In the genomic region with DNA sequence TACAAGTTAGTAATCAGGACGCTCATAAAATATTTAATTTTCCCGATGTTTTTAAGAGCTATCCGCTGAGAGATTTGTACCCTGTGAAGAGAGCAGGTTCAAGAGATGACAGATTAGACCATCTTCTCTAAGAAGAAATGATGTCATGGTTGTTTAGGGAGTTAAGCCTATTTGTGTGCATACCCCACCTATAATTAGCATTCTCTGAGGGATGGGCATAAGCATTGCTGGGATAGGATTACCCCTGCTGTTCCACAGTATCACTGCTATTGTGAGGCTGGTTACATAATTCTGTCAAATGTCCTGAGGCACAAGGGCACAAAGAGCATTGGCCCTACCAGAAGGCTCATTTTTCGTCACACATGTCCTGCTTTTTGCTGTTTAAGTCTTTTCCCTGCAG, we compare ENCODE assay signal across 1 cellular context.
TF ChIP-seq lines count a peak whose summit lies in the region.

No MANE protein-coding gene starts in this region.

TF ChIP-seq in GM23338, 12 proteins besides CTCF, POLR2A, EP300 and RAD21 (continued from another document):
- TF ChIP-seq, protein P1, sequence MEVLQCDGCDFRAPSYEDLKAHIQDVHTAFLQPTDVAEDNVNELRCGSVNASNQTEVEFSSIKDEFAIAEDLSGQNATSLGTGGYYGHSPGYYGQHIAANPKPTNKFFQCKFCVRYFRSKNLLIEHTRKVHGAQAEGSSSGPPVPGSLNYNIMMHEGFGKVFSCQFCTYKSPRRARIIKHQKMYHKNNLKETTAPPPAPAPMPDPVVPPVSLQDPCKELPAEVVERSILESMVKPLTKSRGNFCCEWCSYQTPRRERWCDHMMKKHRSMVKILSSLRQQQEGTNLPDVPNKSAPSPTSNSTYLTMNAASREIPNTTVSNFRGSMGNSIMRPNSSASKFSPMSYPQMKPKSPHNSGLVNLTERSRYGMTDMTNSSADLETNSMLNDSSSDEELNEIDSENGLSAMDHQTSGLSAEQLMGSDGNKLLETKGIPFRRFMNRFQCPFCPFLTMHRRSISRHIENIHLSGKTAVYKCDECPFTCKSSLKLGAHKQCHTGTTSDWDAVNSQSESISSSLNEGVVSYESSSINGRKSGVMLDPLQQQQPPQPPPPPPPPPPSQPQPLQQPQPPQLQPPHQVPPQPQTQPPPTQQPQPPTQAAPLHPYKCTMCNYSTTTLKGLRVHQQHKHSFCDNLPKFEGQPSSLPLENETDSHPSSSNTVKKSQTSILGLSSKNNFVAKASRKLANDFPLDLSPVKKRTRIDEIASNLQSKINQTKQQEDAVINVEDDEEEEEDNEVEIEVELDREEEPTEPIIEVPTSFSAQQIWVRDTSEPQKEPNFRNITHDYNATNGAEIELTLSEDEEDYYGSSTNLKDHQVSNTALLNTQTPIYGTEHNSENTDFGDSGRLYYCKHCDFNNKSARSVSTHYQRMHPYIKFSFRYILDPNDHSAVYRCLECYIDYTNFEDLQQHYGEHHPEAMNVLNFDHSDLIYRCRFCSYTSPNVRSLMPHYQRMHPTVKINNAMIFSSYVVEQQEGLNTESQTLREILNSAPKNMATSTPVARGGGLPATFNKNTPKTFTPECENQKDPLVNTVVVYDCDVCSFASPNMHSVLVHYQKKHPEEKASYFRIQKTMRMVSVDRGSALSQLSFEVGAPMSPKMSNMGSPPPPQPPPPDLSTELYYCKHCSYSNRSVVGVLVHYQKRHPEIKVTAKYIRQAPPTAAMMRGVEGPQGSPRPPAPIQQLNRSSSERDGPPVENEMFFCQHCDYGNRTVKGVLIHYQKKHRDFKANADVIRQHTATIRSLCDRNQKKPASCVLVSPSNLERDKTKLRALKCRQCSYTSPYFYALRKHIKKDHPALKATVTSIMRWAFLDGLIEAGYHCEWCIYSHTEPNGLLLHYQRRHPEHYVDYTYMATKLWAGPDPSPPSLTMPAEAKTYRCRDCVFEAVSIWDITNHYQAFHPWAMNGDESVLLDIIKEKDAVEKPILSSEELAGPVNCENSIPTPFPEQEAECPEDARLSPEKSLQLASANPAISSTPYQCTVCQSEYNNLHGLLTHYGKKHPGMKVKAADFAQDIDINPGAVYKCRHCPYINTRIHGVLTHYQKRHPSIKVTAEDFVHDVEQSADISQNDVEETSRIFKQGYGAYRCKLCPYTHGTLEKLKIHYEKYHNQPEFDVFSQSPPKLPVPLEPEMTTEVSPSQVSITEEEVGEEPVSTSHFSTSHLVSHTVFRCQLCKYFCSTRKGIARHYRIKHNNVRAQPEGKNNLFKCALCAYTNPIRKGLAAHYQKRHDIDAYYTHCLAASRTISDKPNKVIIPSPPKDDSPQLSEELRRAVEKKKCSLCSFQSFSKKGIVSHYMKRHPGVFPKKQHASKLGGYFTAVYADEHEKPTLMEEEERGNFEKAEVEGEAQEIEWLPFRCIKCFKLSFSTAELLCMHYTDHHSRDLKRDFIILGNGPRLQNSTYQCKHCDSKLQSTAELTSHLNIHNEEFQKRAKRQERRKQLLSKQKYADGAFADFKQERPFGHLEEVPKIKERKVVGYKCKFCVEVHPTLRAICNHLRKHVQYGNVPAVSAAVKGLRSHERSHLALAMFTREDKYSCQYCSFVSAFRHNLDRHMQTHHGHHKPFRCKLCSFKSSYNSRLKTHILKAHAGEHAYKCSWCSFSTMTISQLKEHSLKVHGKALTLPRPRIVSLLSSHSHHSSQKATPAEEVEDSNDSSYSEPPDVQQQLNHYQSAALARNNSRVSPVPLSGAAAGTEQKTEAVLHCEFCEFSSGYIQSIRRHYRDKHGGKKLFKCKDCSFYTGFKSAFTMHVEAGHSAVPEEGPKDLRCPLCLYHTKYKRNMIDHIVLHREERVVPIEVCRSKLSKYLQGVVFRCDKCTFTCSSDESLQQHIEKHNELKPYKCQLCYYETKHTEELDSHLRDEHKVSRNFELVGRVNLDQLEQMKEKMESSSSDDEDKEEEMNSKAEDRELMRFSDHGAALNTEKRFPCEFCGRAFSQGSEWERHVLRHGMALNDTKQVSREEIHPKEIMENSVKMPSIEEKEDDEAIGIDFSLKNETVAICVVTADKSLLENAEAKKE (CRISPR knock-in tag; IDR thresholded peaks at IDR 0.05): no peak
- TF ChIP-seq, protein P2, sequence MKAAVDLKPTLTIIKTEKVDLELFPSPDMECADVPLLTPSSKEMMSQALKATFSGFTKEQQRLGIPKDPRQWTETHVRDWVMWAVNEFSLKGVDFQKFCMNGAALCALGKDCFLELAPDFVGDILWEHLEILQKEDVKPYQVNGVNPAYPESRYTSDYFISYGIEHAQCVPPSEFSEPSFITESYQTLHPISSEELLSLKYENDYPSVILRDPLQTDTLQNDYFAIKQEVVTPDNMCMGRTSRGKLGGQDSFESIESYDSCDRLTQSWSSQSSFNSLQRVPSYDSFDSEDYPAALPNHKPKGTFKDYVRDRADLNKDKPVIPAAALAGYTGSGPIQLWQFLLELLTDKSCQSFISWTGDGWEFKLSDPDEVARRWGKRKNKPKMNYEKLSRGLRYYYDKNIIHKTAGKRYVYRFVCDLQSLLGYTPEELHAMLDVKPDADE (IDR thresholded peaks at IDR 0.05): no peak
- no peak for TF ChIP-seq STAT1 (IDR thresholded peaks at IDR 0.05; ENCODE audit: unreplicated experiment)
- TF ChIP-seq JUNB (IDR thresholded peaks at IDR 0.05; ENCODE audit: unreplicated experiment): no peak
- no peak for TF ChIP-seq POLR2AphosphoS5 (IDR thresholded peaks at IDR 0.05; ENCODE audit: low read depth)
- no peak for TF ChIP-seq ZNF331 (CRISPR knock-in tag; IDR thresholded peaks at IDR 0.05; ENCODE audit: low read depth)
- no peak for TF ChIP-seq CREB1 (CRISPR knock-in tag; IDR thresholded peaks at IDR 0.05; ENCODE audit: low read depth)
- TF ChIP-seq EZH2phosphoT487 (IDR thresholded peaks at IDR 0.05; ENCODE audit: unreplicated experiment): no peak
- TF ChIP-seq ZNF114 (CRISPR knock-in tag; IDR thresholded peaks at IDR 0.05): no peak
- TF ChIP-seq, protein P3, sequence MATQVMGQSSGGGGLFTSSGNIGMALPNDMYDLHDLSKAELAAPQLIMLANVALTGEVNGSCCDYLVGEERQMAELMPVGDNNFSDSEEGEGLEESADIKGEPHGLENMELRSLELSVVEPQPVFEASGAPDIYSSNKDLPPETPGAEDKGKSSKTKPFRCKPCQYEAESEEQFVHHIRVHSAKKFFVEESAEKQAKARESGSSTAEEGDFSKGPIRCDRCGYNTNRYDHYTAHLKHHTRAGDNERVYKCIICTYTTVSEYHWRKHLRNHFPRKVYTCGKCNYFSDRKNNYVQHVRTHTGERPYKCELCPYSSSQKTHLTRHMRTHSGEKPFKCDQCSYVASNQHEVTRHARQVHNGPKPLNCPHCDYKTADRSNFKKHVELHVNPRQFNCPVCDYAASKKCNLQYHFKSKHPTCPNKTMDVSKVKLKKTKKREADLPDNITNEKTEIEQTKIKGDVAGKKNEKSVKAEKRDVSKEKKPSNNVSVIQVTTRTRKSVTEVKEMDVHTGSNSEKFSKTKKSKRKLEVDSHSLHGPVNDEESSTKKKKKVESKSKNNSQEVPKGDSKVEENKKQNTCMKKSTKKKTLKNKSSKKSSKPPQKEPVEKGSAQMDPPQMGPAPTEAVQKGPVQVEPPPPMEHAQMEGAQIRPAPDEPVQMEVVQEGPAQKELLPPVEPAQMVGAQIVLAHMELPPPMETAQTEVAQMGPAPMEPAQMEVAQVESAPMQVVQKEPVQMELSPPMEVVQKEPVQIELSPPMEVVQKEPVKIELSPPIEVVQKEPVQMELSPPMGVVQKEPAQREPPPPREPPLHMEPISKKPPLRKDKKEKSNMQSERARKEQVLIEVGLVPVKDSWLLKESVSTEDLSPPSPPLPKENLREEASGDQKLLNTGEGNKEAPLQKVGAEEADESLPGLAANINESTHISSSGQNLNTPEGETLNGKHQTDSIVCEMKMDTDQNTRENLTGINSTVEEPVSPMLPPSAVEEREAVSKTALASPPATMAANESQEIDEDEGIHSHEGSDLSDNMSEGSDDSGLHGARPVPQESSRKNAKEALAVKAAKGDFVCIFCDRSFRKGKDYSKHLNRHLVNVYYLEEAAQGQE (IDR thresholded peaks at IDR 0.05; ENCODE audit: unreplicated experiment): no peak
TF ChIP-seq in GM23338: peak in this region for 0.
